1 cellular context compared by ENCODE assay signal in genomic region chr21:42878993-42879787, GRCh38.
TF ChIP-seq lines count a peak whose summit lies in the region.

TSS of gene WDR4 (minus strand) at chr21:42879539. CDS start at chr21:42879495, 44 bp downstream.

TF ChIP-seq in HEK293, 187 proteins besides CTCF, POLR2A, EP300 and RAD21 (continued from another document and continues in another):
- TF ChIP-seq, protein P1, sequence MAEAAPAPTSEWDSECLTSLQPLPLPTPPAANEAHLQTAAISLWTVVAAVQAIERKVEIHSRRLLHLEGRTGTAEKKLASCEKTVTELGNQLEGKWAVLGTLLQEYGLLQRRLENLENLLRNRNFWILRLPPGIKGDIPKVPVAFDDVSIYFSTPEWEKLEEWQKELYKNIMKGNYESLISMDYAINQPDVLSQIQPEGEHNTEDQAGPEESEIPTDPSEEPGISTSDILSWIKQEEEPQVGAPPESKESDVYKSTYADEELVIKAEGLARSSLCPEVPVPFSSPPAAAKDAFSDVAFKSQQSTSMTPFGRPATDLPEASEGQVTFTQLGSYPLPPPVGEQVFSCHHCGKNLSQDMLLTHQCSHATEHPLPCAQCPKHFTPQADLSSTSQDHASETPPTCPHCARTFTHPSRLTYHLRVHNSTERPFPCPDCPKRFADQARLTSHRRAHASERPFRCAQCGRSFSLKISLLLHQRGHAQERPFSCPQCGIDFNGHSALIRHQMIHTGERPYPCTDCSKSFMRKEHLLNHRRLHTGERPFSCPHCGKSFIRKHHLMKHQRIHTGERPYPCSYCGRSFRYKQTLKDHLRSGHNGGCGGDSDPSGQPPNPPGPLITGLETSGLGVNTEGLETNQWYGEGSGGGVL (tag by site-specific recombination; IDR thresholded peaks at IDR 0.05) = peak; percentile 40; the same call in 1 of the 2 replicates
- TF ChIP-seq BCL11A (tag by site-specific recombination; IDR thresholded peaks at IDR 0.05; ENCODE audit: low read depth) (peak; percentile 8; the same call in 1 of the 2 replicates), ZXDB (tag by site-specific recombination; IDR thresholded peaks at IDR 0.05) (peak; percentile 86; the same call in 1 of the 2 replicates), ZNF423 (tag by site-specific recombination; IDR thresholded peaks at IDR 0.05) (peak; percentile 57; the same call in 1 of the 2 replicates), ZBTB48 (tag by site-specific recombination; IDR thresholded peaks at IDR 0.05) (no peak; the same call in none of the 2 replicates), ZNF560 (tag by site-specific recombination; IDR thresholded peaks at IDR 0.05; ENCODE audit: borderline replicate concordance) (no peak), MZF1 (tag by site-specific recombination; IDR thresholded peaks at IDR 0.05; ENCODE audit: borderline replicate concordance) (no peak), ZNF341 (tag by site-specific recombination; IDR thresholded peaks at IDR 0.05; ENCODE audit: low read depth) (no peak), ZNF366 (tag by site-specific recombination; conservative IDR thresholded peaks at IDR 0.05) (no peak), ZNF324 (tag by site-specific recombination; IDR thresholded peaks at IDR 0.05) (peak; percentile 71), ZNF391 (tag by site-specific recombination; IDR thresholded peaks at IDR 0.05; ENCODE audit: borderline replicate concordance, low read depth) (peak; percentile 87; the same call in 1 of the 2 replicates), ZNF747 (tag by site-specific recombination; IDR thresholded peaks at IDR 0.05) (no peak), ZNF184 (tag by site-specific recombination; IDR thresholded peaks at IDR 0.05) (no peak), ZNF571 (tag by site-specific recombination; IDR thresholded peaks at IDR 0.05) (no peak), ZFP3 (tag by site-specific recombination; IDR thresholded peaks at IDR 0.05; ENCODE audit: low read depth) (no peak), ZNF830 (tag by site-specific recombination; IDR thresholded peaks at IDR 0.05; ENCODE audit: low read depth) (no peak), ZNF791 (tag by site-specific recombination; IDR thresholded peaks at IDR 0.05) (0 out of 2 replicates have a peak, but pooled peaks have one; percentile 33), ZNF26 (tag by site-specific recombination; IDR thresholded peaks at IDR 0.05) (no peak), ZNF211 (tag by site-specific recombination; IDR thresholded peaks at IDR 0.05; ENCODE audit: low read depth) (no peak), ZNF549 (tag by site-specific recombination; IDR thresholded peaks at IDR 0.05) (no peak), ZNF518A (tag by site-specific recombination; conservative IDR thresholded peaks at IDR 0.05; ENCODE audit: low read depth) (0 out of 2 replicates have a peak, but pooled peaks have one; percentile 13), ZNF561 (tag by site-specific recombination; IDR thresholded peaks at IDR 0.05; ENCODE audit: borderline replicate concordance) (peak; percentile 33), GLI2 (tag by site-specific recombination; IDR thresholded peaks at IDR 0.05; ENCODE audit: borderline replicate concordance, low read depth) (no peak), ZNF37A (tag by site-specific recombination; IDR thresholded peaks at IDR 0.05) (no peak), ZNF280C (tag by site-specific recombination; IDR thresholded peaks at IDR 0.05) (no peak), GLIS1 (tag by site-specific recombination; IDR thresholded peaks at IDR 0.05) (peak; percentile 11), GLIS2 (tag by site-specific recombination; IDR thresholded peaks at IDR 0.05) (no peak), ZNF354C (tag by site-specific recombination; IDR thresholded peaks at IDR 0.05; ENCODE audit: borderline replicate concordance, low read depth) (no peak), ZNF623 (tag by site-specific recombination; IDR thresholded peaks at IDR 0.05) (no peak), ZNF768 (tag by site-specific recombination; IDR thresholded peaks at IDR 0.05) (no peak; the same call in 1 of the 2 replicates), ZNF701 (tag by site-specific recombination; IDR thresholded peaks at IDR 0.05) (no peak), ZNF223 (tag by site-specific recombination; IDR thresholded peaks at IDR 0.05) (no peak), HIC1 (tag by site-specific recombination; IDR thresholded peaks at IDR 0.05) (no peak; the same call in 1 of the 2 replicates), TCF7L2 (IDR thresholded peaks at IDR 0.05; ENCODE audit: borderline replicate concordance, low read depth, low read length) (no peak), ZNF426 (tag by site-specific recombination; IDR thresholded peaks at IDR 0.05) (no peak), HOXD13 (CRISPR knock-in tag; IDR thresholded peaks at IDR 0.05; ENCODE audit: borderline replicate concordance) (no peak), ZBTB6 (tag by site-specific recombination; IDR thresholded peaks at IDR 0.05) (peak; percentile 25; the same call in 1 of the 2 replicates), ZFHX2 (tag by site-specific recombination; conservative IDR thresholded peaks at IDR 0.05) (peak; percentile 60; the same call in 1 of the 2 replicates), HOXA7 (CRISPR knock-in tag; IDR thresholded peaks at IDR 0.05; ENCODE audit: borderline replicate concordance) (no peak), ZNF654 (tag by site-specific recombination; IDR thresholded peaks at IDR 0.05; ENCODE audit: low read depth) (no peak), SALL2 (tag by site-specific recombination; IDR thresholded peaks at IDR 0.05; ENCODE audit: borderline replicate concordance) (no peak)
- TF ChIP-seq, protein P2, sequence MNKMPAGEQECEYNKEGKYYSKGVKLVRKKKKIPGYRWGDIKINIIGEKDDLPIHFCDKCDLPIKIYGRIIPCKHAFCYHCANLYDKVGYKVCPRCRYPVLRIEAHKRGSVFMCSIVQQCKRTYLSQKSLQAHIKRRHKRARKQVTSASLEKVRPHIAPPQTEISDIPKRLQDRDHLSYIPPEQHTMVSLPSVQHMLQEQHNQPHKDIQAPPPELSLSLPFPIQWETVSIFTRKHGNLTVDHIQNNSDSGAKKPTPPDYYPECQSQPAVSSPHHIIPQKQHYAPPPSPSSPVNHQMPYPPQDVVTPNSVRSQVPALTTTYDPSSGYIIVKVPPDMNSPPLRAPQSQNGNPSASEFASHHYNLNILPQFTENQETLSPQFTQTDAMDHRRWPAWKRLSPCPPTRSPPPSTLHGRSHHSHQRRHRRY (tag by site-specific recombination; IDR thresholded peaks at IDR 0.05) = no peak
- TF ChIP-seq, protein P3, sequence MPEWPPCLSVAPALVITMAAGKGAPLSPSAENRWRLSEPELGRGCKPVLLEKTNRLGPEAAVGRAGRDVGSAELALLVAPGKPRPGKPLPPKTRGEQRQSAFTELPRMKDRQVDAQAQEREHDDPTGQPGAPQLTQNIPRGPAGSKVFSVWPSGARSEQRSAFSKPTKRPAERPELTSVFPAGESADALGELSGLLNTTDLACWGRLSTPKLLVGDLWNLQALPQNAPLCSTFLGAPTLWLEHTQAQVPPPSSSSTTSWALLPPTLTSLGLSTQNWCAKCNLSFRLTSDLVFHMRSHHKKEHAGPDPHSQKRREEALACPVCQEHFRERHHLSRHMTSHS (tag by site-specific recombination; IDR thresholded peaks at IDR 0.05) = 0 out of 2 replicates have a peak, but pooled peaks have one; percentile 19
- TF ChIP-seq, protein P4, sequence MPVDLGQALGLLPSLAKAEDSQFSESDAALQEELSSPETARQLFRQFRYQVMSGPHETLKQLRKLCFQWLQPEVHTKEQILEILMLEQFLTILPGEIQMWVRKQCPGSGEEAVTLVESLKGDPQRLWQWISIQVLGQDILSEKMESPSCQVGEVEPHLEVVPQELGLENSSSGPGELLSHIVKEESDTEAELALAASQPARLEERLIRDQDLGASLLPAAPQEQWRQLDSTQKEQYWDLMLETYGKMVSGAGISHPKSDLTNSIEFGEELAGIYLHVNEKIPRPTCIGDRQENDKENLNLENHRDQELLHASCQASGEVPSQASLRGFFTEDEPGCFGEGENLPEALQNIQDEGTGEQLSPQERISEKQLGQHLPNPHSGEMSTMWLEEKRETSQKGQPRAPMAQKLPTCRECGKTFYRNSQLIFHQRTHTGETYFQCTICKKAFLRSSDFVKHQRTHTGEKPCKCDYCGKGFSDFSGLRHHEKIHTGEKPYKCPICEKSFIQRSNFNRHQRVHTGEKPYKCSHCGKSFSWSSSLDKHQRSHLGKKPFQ (tag by site-specific recombination; IDR thresholded peaks at IDR 0.05) = no peak
- TF ChIP-seq, protein P5, sequence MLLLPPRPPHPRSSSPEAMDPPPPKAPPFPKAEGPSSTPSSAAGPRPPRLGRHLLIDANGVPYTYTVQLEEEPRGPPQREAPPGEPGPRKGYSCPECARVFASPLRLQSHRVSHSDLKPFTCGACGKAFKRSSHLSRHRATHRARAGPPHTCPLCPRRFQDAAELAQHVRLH (tag by site-specific recombination; IDR thresholded peaks at IDR 0.05) = peak; percentile 95
